Comparison of ENCODE assay signal across 35 cellular contexts in the genomic region with DNA sequence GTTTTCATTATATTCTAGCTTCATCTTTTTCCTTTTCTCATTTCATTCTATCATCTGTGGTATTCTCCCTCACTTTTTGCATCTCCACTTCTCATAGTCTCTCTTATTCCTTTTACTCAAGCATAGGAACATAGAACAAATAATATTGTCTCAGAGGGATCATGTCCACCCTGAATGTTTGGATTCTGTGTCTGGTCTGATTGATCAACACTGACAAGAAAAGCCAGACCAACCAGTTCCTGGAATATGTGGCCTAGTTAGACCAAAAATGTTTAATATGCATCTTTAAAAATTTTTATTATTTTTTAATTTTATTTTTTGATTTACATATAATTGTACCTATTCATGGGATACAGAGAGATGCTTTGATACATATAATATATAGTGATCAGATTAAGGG.
"Had no signal": no experiment of that assay in that cellular context is flagged by ENCODE, and none has a peak within 500 bp of the region (broad histone marks: within the 10 kb centered on the region; RNA-seq: fewer than 3 reads in every experiment).

No MANE protein-coding gene starts in this region.

- H3K27me3 ChIP-seq: ascending aorta, breast epithelium, dorsolateral prefrontal cortex, esophagus muscularis mucosa, foreskin keratinocyte, gastrocnemius medialis, heart left ventricle had no signal

- H3K4me1 ChIP-seq: breast epithelium, foreskin keratinocyte, gastrocnemius medialis had no signal

- ATAC-seq: activated CD4-positive, alpha-beta T cell treated with anti-CD3 and anti-CD28 coated beads for 36 hours; activated CD8-positive, alpha-beta memory T cell treated with anti-CD3 and anti-CD28 coated beads, Interleukin-2, amount 10 ng/mL, durations not matched to agents 7 days and 5 days; activated CD8-positive, alpha-beta T cell treated with anti-CD3 and anti-CD28 coated beads, Interleukin-2, amount 10 ng/mL, durations not matched to agents 7 days and 5 days; activated naive CD4-positive, alpha-beta T cell treated with anti-CD3 and anti-CD28 coated beads, Interleukin-2, amount 50 U/mL, for 72 hours; foreskin keratinocyte; gastrocnemius medialis; heart left ventricle; T-helper 17 cell had no signal

- H3K36me3 Mint-ChIP-seq: activated CD4-positive, alpha-beta memory T cell treated with anti-CD3 and anti-CD28 coated beads for 36 hours; activated CD8-positive, alpha-beta memory T cell treated with anti-CD3 and anti-CD28 coated beads, Interleukin-2, amount 10 ng/mL, durations not matched to agents 7 days and 5 days; activated naive CD4-positive, alpha-beta T cell treated with anti-CD3 and anti-CD28 coated beads, Interleukin-2, amount 10 ng/mL, durations not matched to agents 7 days and 5 days; activated naive CD4-positive, alpha-beta T cell treated with anti-CD3 and anti-CD28 coated beads, Interleukin-2, amount 50 U/mL, for 72 hours; activated naive CD8-positive, alpha-beta T cell treated with anti-CD3 and anti-CD28 coated beads, Interleukin-2, amount 10 ng/mL, durations not matched to agents 7 days and 5 days; brain had no signal

- H3K27ac ChIP-seq: ascending aorta, breast epithelium, coronary artery, dorsolateral prefrontal cortex, esophagus muscularis mucosa, foreskin keratinocyte, gastrocnemius medialis, heart left ventricle had no signal

- H3K9me3 Mint-ChIP-seq: activated CD4-positive, alpha-beta memory T cell treated with anti-CD3 and anti-CD28 coated beads for 36 hours; activated naive CD4-positive, alpha-beta T cell treated with anti-CD3 and anti-CD28 coated beads, Interleukin-2, amount 10 ng/mL, durations not matched to agents 7 days and 5 days; activated naive CD4-positive, alpha-beta T cell treated with anti-CD3 and anti-CD28 coated beads, Interleukin-2, amount 50 U/mL, for 72 hours; activated naive CD8-positive, alpha-beta T cell treated with anti-CD3 and anti-CD28 coated beads, Interleukin-2, amount 10 ng/mL, durations not matched to agents 7 days and 5 days; activated T-helper 1 cell treated with anti-CD3 and anti-CD28 coated beads, Interleukin-12 subunit alpha, Interleukin-12 subunit beta, Interleukin-2, Interleukin-4 antibody, amounts not matched to agents 30 ng/mL and 10 ng/mL and 1 ng/mL, durations not matched to agents 14 hours and 24 hours and 36 hours; activated T-helper 2 cell treated with anti-CD3 and anti-CD28 coated beads, Interferon-gamma antibody, Interleukin-2, Interleukin-4, amounts not matched to agents 10 μg/mL and 5 μg/mL and 100 μg/mL, durations not matched to agents 14 hours and 24 hours and 36 hours; central memory CD8-positive, alpha-beta T cell; T-helper 2 cell treated with Interferon-gamma antibody and Interleukin-4, amounts not matched to agents 5 μg/mL and 100 μg/mL, for 36 hours had no signal

- H3K27me3 Mint-ChIP-seq: activated CD4-positive, alpha-beta T cell treated with anti-CD3 and anti-CD28 coated beads, Interleukin-2, amount 10 ng/mL, durations not matched to agents 24 days and 14 days; activated CD8-positive, alpha-beta memory T cell treated with anti-CD3 and anti-CD28 coated beads, Interleukin-2, amount 10 ng/mL, durations not matched to agents 7 days and 5 days; activated naive CD4-positive, alpha-beta T cell treated with anti-CD3 and anti-CD28 coated beads, Interleukin-2, amount 10 ng/mL, durations not matched to agents 7 days and 5 days; activated naive CD8-positive, alpha-beta T cell treated with anti-CD3 and anti-CD28 coated beads, Interleukin-2, amount 10 ng/mL, durations not matched to agents 7 days and 5 days; brain; central memory CD8-positive, alpha-beta T cell; dendritic cell treated with granulocyte-macrophage colony-stimulating factor and Interleukin-4, amounts not matched to agents 40 ng/mL and 50 ng/mL, for 4 days had no signal

- H3K36me3 ChIP-seq: ascending aorta, breast epithelium, esophagus muscularis mucosa, gastrocnemius medialis, heart left ventricle had no signal

- H3K4me1 Mint-ChIP-seq: activated CD4-positive, alpha-beta T cell treated with anti-CD3 and anti-CD28 coated beads for 36 hours; activated CD4-positive, alpha-beta T cell treated with anti-CD3 and anti-CD28 coated beads, Interleukin-2, amount 10 ng/mL, durations not matched to agents 24 days and 14 days; activated CD8-positive, alpha-beta memory T cell treated with anti-CD3 and anti-CD28 coated beads, Interleukin-2, amount 10 ng/mL, durations not matched to agents 7 days and 5 days; activated naive CD4-positive, alpha-beta T cell treated with anti-CD3 and anti-CD28 coated beads, Interleukin-2, amount 10 ng/mL, durations not matched to agents 7 days and 5 days; activated naive CD8-positive, alpha-beta T cell treated with anti-CD3 and anti-CD28 coated beads, Interleukin-2, amount 10 ng/mL, durations not matched to agents 7 days and 5 days; central memory CD8-positive, alpha-beta T cell; endodermal cell; T-helper 17 cell had no signal

- H3K4me3 ChIP-seq: ascending aorta, breast epithelium, coronary artery, dorsolateral prefrontal cortex, esophagus muscularis mucosa, gastrocnemius medialis, heart left ventricle had no signal

- H3K9me3 ChIP-seq: ascending aorta, breast epithelium, esophagus muscularis mucosa, gastrocnemius medialis, heart left ventricle had no signal

- H3K4me3 Mint-ChIP-seq: activated CD4-positive, alpha-beta memory T cell treated with anti-CD3 and anti-CD28 coated beads for 36 hours; activated CD4-positive, alpha-beta T cell treated with anti-CD3 and anti-CD28 coated beads for 36 hours; activated CD4-positive, alpha-beta T cell treated with anti-CD3 and anti-CD28 coated beads, Interleukin-2, amount 10 ng/mL, durations not matched to agents 24 days and 14 days; activated CD8-positive, alpha-beta memory T cell treated with anti-CD3 and anti-CD28 coated beads, Interleukin-2, amount 10 ng/mL, durations not matched to agents 7 days and 5 days; activated CD8-positive, alpha-beta T cell treated with anti-CD3 and anti-CD28 coated beads, Interleukin-2, amount 10 ng/mL, durations not matched to agents 7 days and 5 days; activated naive CD4-positive, alpha-beta T cell treated with anti-CD3 and anti-CD28 coated beads, Interleukin-2, amount 10 ng/mL, durations not matched to agents 7 days and 5 days; activated naive CD8-positive, alpha-beta T cell treated with anti-CD3 and anti-CD28 coated beads, Interleukin-2, amount 10 ng/mL, durations not matched to agents 7 days and 5 days; activated T-helper 1 cell treated with anti-CD3 and anti-CD28 coated beads, Interleukin-12 subunit alpha, Interleukin-12 subunit beta, Interleukin-2, Interleukin-4 antibody, amounts not matched to agents 30 ng/mL and 10 ng/mL and 1 ng/mL, durations not matched to agents 14 hours and 24 hours and 36 hours; brain; central memory CD8-positive, alpha-beta T cell; dendritic cell treated with granulocyte-macrophage colony-stimulating factor and Interleukin-4, amounts not matched to agents 40 ng/mL and 50 ng/mL, for 4 days; endodermal cell; T-helper 17 cell; T-helper 2 cell treated with Interferon-gamma antibody and Interleukin-4, amounts not matched to agents 5 μg/mL and 100 μg/mL, for 36 hours had no signal

- H3K27ac Mint-ChIP-seq: activated CD4-positive, alpha-beta memory T cell treated with anti-CD3 and anti-CD28 coated beads for 36 hours; activated CD4-positive, alpha-beta T cell treated with anti-CD3 and anti-CD28 coated beads for 36 hours; activated CD4-positive, alpha-beta T cell treated with anti-CD3 and anti-CD28 coated beads, Interleukin-2, amount 10 ng/mL, durations not matched to agents 24 days and 14 days; activated CD8-positive, alpha-beta memory T cell treated with anti-CD3 and anti-CD28 coated beads, Interleukin-2, amount 10 ng/mL, durations not matched to agents 7 days and 5 days; activated CD8-positive, alpha-beta T cell treated with anti-CD3 and anti-CD28 coated beads, Interleukin-2, amount 10 ng/mL, durations not matched to agents 7 days and 5 days; activated naive CD4-positive, alpha-beta T cell treated with anti-CD3 and anti-CD28 coated beads, Interleukin-2, amount 10 ng/mL, durations not matched to agents 7 days and 5 days; activated naive CD4-positive, alpha-beta T cell treated with anti-CD3 and anti-CD28 coated beads, Interleukin-2, amount 50 U/mL, for 72 hours; activated naive CD8-positive, alpha-beta T cell treated with anti-CD3 and anti-CD28 coated beads, Interleukin-2, amount 10 ng/mL, durations not matched to agents 7 days and 5 days; activated T-helper 1 cell treated with anti-CD3 and anti-CD28 coated beads, Interleukin-12 subunit alpha, Interleukin-12 subunit beta, Interleukin-2, Interleukin-4 antibody, amounts not matched to agents 30 ng/mL and 10 ng/mL and 1 ng/mL, durations not matched to agents 14 hours and 24 hours and 36 hours; activated T-helper 2 cell treated with anti-CD3 and anti-CD28 coated beads, Interferon-gamma antibody, Interleukin-2, Interleukin-4, amounts not matched to agents 10 μg/mL and 5 μg/mL and 100 μg/mL, durations not matched to agents 14 hours and 24 hours and 36 hours; brain; dendritic cell treated with granulocyte-macrophage colony-stimulating factor and Interleukin-4, amounts not matched to agents 40 ng/mL and 50 ng/mL, for 4 days; endodermal cell; T-helper 17 cell; T-helper 2 cell treated with Interferon-gamma antibody and Interleukin-4, amounts not matched to agents 5 μg/mL and 100 μg/mL, for 36 hours had no signal

- DNase-seq: activated CD4-positive, alpha-beta memory T cell treated with anti-CD3 and anti-CD28 coated beads for 36 hours; activated CD4-positive, alpha-beta T cell treated with anti-CD3 and anti-CD28 coated beads for 36 hours; activated CD4-positive, alpha-beta T cell treated with anti-CD3 and anti-CD28 coated beads, Interleukin-2, amount 10 ng/mL, durations not matched to agents 24 days and 14 days; activated CD4-positive, CD25-positive, alpha-beta regulatory T cell; activated CD4-positive, CD25-positive, alpha-beta regulatory T cell treated with anti-CD3 and anti-CD28 coated beads, Interleukin-2, amount 50 U/mL, for 72 hours; activated CD8-positive, alpha-beta memory T cell treated with anti-CD3 and anti-CD28 coated beads, Interleukin-2, amount 10 ng/mL, durations not matched to agents 7 days and 5 days; activated CD8-positive, alpha-beta memory T cell treated with anti-CD3 and anti-CD28 coated beads, Interleukin-2, amount 50 U/mL, for 4 hours; activated CD8-positive, alpha-beta T cell treated with anti-CD3 and anti-CD28 coated beads, Interleukin-2, amount 10 ng/mL, durations not matched to agents 7 days and 5 days; activated effector memory CD4-positive, alpha-beta T cell treated with anti-CD3 and anti-CD28 coated beads, Interleukin-2, amount 50 U/mL, for 16 hours; activated naive CD4-positive, alpha-beta T cell; activated naive CD4-positive, alpha-beta T cell treated with anti-CD3 and anti-CD28 coated beads, Interleukin-2, amount 10 ng/mL, durations not matched to agents 7 days and 5 days; activated naive CD8-positive, alpha-beta T cell treated with anti-CD3 and anti-CD28 coated beads, Interleukin-2, amount 10 ng/mL, durations not matched to agents 7 days and 5 days; activated T-cell treated with anti-CD3 and anti-CD28 coated beads, Interleukin-2, amount 50 U/mL, for 1 hour; activated T-cell treated with anti-CD3 and anti-CD28 coated beads, Interleukin-2, amount 50 U/mL, for 48 hours; dorsolateral prefrontal cortex; effector memory CD4-positive, alpha-beta T cell; endodermal cell; erythroblast; foreskin keratinocyte; gastrocnemius medialis; glutamatergic neuron; heart left ventricle; T-helper 17 cell; T1000 had no signal
